ENCODE assay signal across 25 cellular contexts in the genomic region with DNA sequence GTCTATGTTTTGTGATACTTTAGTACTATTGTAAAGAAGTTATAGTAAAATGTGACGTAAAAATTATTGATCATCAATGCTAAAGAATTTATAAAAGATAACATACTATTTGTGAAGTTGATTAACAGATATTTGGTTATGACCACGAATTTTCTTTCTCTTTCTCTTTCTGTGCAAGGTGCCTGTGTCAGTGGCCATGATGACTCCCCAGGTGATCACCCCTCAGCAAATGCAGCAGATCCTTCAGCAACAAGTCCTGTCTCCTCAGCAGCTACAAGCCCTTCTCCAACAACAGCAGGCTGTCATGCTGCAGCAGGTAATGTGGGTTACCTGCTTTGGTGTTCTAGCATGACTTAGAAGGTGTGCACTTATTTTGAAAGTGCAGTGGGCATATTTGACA.
"Had no signal": no experiment of that assay in that cellular context is flagged by ENCODE, and none has a peak within 500 bp of the region (broad histone marks: within the 10 kb centered on the region; RNA-seq: fewer than 3 reads in every experiment).

No MANE protein-coding gene starts in this region.

- H3K79me2 ChIP-seq: hepatocyte had no signal

- H3K4me3 ChIP-seq: coronary artery, esophagus muscularis mucosa, hepatocyte, left ventricle myocardium inferior, neural progenitor cell, sigmoid colon, smooth muscle cell, testis, uterus had no signal

- H3K36me3 ChIP-seq: left ventricle myocardium inferior, neural progenitor cell, uterus had no signal

- ATAC-seq: activated naive CD8-positive, alpha-beta T cell treated with anti-CD3 and anti-CD28 coated beads, Interleukin-2, amount 50 U/mL, for 24 hours; activated T-cell treated with anti-CD3 and anti-CD28 coated beads, Interleukin-2, amount 50 U/mL, for 72 hours; naive thymus-derived CD8-positive, alpha-beta T cell; stimulated activated naive B cell treated with anti-CD40 and anti-IgM and Interleukin-4, amounts not matched to agents 10 μg/mL and 1 μg/mL and 100 μg/mL, for 72 hours had no signal

- H2AFZ ChIP-seq: hepatocyte, neural progenitor cell had no signal

- DNase-seq: activated CD4-positive, alpha-beta memory T cell treated with anti-CD3 and anti-CD28 coated beads for 36 hours; activated CD4-positive, alpha-beta T cell treated with anti-CD3 and anti-CD28 coated beads for 48 hours; activated CD4-positive, CD25-positive, alpha-beta regulatory T cell; activated effector memory CD4-positive, alpha-beta T cell treated with Interleukin-2 at 50 U/mL for 16 hours; activated naive CD4-positive, alpha-beta T cell treated with anti-CD3 and anti-CD28 coated beads, Interleukin-2, amount 50 U/mL, for 16 hours; activated naive CD8-positive, alpha-beta T cell treated with anti-CD3 and anti-CD28 coated beads, Interleukin-2, amount 50 U/mL, for 24 hours; activated T-cell treated with anti-CD3 and anti-CD28 coated beads, Interleukin-2, amount 50 U/mL, for 72 hours; cerebellar nuclear complex; glutamatergic neuron; left ventricle myocardium inferior; mammary epithelial cell; naive thymus-derived CD8-positive, alpha-beta T cell; sigmoid colon; stimulated activated CD4-positive, alpha-beta T cell treated with anti-CD3 and anti-CD28 coated beads, Interleukin-2, amount 100 ng/mL, for 48 hours; stimulated activated CD8-positive, alpha-beta memory T cell treated with anti-CD3 and anti-CD28 coated beads, Interleukin-4, amount 100 ng/mL, for 48 hours; stimulated activated naive B cell treated with anti-CD40 and anti-IgM and Interleukin-4, amounts not matched to agents 10 μg/mL and 1 μg/mL and 100 μg/mL, for 72 hours; testis; trophoblast cell; uterus had no signal

- H3K9ac ChIP-seq: neural progenitor cell had no signal

- H3K27ac ChIP-seq: coronary artery, esophagus muscularis mucosa, hepatocyte, left ventricle myocardium inferior, neural progenitor cell, sigmoid colon, testis, uterus had no signal

- H3K4me1 ChIP-seq: left ventricle myocardium inferior, testis, uterus had no signal

- H3K36me3 Mint-ChIP-seq: activated CD4-positive, alpha-beta memory T cell treated with anti-CD3 and anti-CD28 coated beads for 36 hours; mesothelial cell of epicardium; naive thymus-derived CD8-positive, alpha-beta T cell; neural progenitor cell; stimulated activated naive B cell treated with anti-CD40 and anti-IgM and Interleukin-4, amounts not matched to agents 10 μg/mL and 1 μg/mL and 100 μg/mL, for 72 hours had no signal

- H3K4me2 ChIP-seq: hepatocyte, neural progenitor cell, smooth muscle cell had no signal

- H3K4me1 Mint-ChIP-seq: activated naive CD8-positive, alpha-beta T cell treated with anti-CD3 and anti-CD28 coated beads, Interleukin-2, amount 50 U/mL, for 24 hours; naive thymus-derived CD8-positive, alpha-beta T cell; stimulated activated naive B cell treated with anti-CD40 and anti-IgM and Interleukin-4, amounts not matched to agents 10 μg/mL and 1 μg/mL and 100 μg/mL, for 72 hours had no signal

- H3K4me3 Mint-ChIP-seq: activated CD4-positive, alpha-beta memory T cell treated with anti-CD3 and anti-CD28 coated beads for 36 hours; activated naive CD8-positive, alpha-beta T cell treated with anti-CD3 and anti-CD28 coated beads, Interleukin-2, amount 50 U/mL, for 24 hours; activated T-cell treated with anti-CD3 and anti-CD28 coated beads, Interleukin-2, amount 50 U/mL, for 72 hours; mesothelial cell of epicardium; naive thymus-derived CD8-positive, alpha-beta T cell; neural progenitor cell; stimulated activated naive B cell treated with anti-CD40 and anti-IgM and Interleukin-4, amounts not matched to agents 10 μg/mL and 1 μg/mL and 100 μg/mL, for 72 hours had no signal

- H3K9me3 ChIP-seq: esophagus muscularis mucosa, left ventricle myocardium inferior, sigmoid colon, testis, uterus had no signal

- H3K9me3 Mint-ChIP-seq: activated CD4-positive, alpha-beta memory T cell treated with anti-CD3 and anti-CD28 coated beads for 36 hours; activated naive CD8-positive, alpha-beta T cell treated with anti-CD3 and anti-CD28 coated beads, Interleukin-2, amount 50 U/mL, for 24 hours; activated T-cell treated with anti-CD3 and anti-CD28 coated beads, Interleukin-2, amount 50 U/mL, for 72 hours; mesothelial cell of epicardium; naive thymus-derived CD8-positive, alpha-beta T cell; neural progenitor cell; stimulated activated naive B cell treated with anti-CD40 and anti-IgM and Interleukin-4, amounts not matched to agents 10 μg/mL and 1 μg/mL and 100 μg/mL, for 72 hours had no signal

- H3K27ac Mint-ChIP-seq: activated CD4-positive, alpha-beta memory T cell treated with anti-CD3 and anti-CD28 coated beads for 36 hours; activated naive CD8-positive, alpha-beta T cell treated with anti-CD3 and anti-CD28 coated beads, Interleukin-2, amount 50 U/mL, for 24 hours; activated T-cell treated with anti-CD3 and anti-CD28 coated beads, Interleukin-2, amount 50 U/mL, for 72 hours; mesothelial cell of epicardium; naive thymus-derived CD8-positive, alpha-beta T cell; neural progenitor cell; stimulated activated naive B cell treated with anti-CD40 and anti-IgM and Interleukin-4, amounts not matched to agents 10 μg/mL and 1 μg/mL and 100 μg/mL, for 72 hours had no signal

- H3K27me3 Mint-ChIP-seq: stimulated activated naive B cell treated with anti-CD40 and anti-IgM and Interleukin-4, amounts not matched to agents 10 μg/mL and 1 μg/mL and 100 μg/mL, for 72 hours had no signal

- H3K27me3 ChIP-seq: esophagus muscularis mucosa, hepatocyte, neural progenitor cell, sigmoid colon, testis, uterus had no signal
